Comparison of ENCODE assay signal across 23 cellular contexts in the genomic region with DNA sequence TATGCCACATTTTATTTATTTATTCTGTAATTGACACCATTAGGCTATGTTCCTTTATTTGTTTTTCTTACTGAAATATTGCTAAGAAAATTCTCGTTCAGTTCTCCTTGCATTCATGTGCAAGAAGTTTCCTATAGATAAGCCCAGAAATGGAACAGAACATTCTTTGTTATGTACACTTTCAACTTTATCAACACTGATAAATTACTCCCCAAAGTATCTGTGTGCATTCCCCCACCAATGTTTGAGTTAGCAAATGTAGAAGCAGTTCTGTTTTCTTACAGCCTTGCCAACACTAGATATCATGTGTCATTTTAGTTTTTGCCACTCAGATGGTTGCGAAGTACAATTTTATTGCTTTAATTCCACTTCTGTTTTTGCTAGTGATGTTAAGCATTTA.
"Had no signal": no experiment of that assay in that cellular context is flagged by ENCODE, and none has a peak within 500 bp of the region (broad histone marks: within the 10 kb centered on the region; RNA-seq: fewer than 3 reads in every experiment).

No MANE protein-coding gene starts in this region.

- H3K27ac ChIP-seq: esophagus muscularis mucosa, left lung, neural progenitor cell, right lobe of liver, suprapubic skin, uterus had no signal

- H3K9ac ChIP-seq: neural progenitor cell had no signal

- DNase-seq: activated CD4-positive, alpha-beta memory T cell treated with anti-CD3 and anti-CD28 coated beads, Interleukin-2, amount 10 ng/mL, durations not matched to agents 7 days and 5 days; activated CD4-positive, alpha-beta T cell treated with anti-CD3 and anti-CD28 coated beads for 48 hours; activated CD4-positive, CD25-positive, alpha-beta regulatory T cell; activated effector memory CD4-positive, alpha-beta T cell treated with anti-CD3 and anti-CD28 coated beads, Interleukin-2, amount 50 U/mL, for 16 hours; activated naive CD4-positive, alpha-beta T cell treated with anti-CD3 and anti-CD28 coated beads, Interleukin-2, amount 10 ng/mL, durations not matched to agents 7 days and 5 days; activated naive CD8-positive, alpha-beta T cell treated with anti-CD3 and anti-CD28 coated beads, Interleukin-2, amount 50 U/mL, for 24 hours; anterior cingulate cortex; central memory CD4-positive, alpha-beta T cell; effector memory CD4-positive, alpha-beta T cell; left lung; naive thymus-derived CD8-positive, alpha-beta T cell; posterior cingulate gyrus; right lobe of liver; small intestine; stimulated activated CD4-positive, alpha-beta T cell treated with anti-CD3 and anti-CD28 coated beads, Interleukin-2, amount 100 ng/mL, for 24 hours; stomach; transverse colon; uterus had no signal

- ATAC-seq: activated naive CD8-positive, alpha-beta T cell treated with anti-CD3 and anti-CD28 coated beads, Interleukin-2, amount 50 U/mL, for 24 hours; left lung; naive thymus-derived CD8-positive, alpha-beta T cell; right lobe of liver; stimulated activated effector memory CD8-positive, alpha-beta T cell treated with anti-CD3 and anti-CD28 coated beads, Interleukin-12 subunit alpha, Interleukin-12 subunit beta, amount 100 ng/mL, for 72 hours had no signal

- H3K4me1 Mint-ChIP-seq: activated CD4-positive, alpha-beta memory T cell treated with anti-CD3 and anti-CD28 coated beads, Interleukin-2, amount 10 ng/mL, durations not matched to agents 7 days and 5 days; activated naive CD4-positive, alpha-beta T cell treated with anti-CD3 and anti-CD28 coated beads, Interleukin-2, amount 10 ng/mL, durations not matched to agents 7 days and 5 days; activated naive CD8-positive, alpha-beta T cell treated with anti-CD3 and anti-CD28 coated beads, Interleukin-2, amount 50 U/mL, for 24 hours; naive thymus-derived CD8-positive, alpha-beta T cell; neural progenitor cell; stimulated activated effector memory CD8-positive, alpha-beta T cell treated with anti-CD3 and anti-CD28 coated beads, Interleukin-12 subunit alpha, Interleukin-12 subunit beta, amount 100 ng/mL, for 72 hours had no signal

- H3K27ac Mint-ChIP-seq: activated CD4-positive, alpha-beta memory T cell treated with anti-CD3 and anti-CD28 coated beads, Interleukin-2, amount 10 ng/mL, durations not matched to agents 7 days and 5 days; activated naive CD4-positive, alpha-beta T cell treated with anti-CD3 and anti-CD28 coated beads, Interleukin-2, amount 10 ng/mL, durations not matched to agents 7 days and 5 days; activated naive CD8-positive, alpha-beta T cell treated with anti-CD3 and anti-CD28 coated beads, Interleukin-2, amount 50 U/mL, for 24 hours; naive thymus-derived CD8-positive, alpha-beta T cell; neural progenitor cell; stimulated activated effector memory CD8-positive, alpha-beta T cell treated with anti-CD3 and anti-CD28 coated beads, Interleukin-12 subunit alpha, Interleukin-12 subunit beta, amount 100 ng/mL, for 72 hours had no signal

- H3K4me1 ChIP-seq: esophagus muscularis mucosa, left lung, neural progenitor cell, right lobe of liver, suprapubic skin, uterus had no signal

- H3K9me3 ChIP-seq: esophagus muscularis mucosa, right lobe of liver, suprapubic skin, transverse colon, uterus had no signal

- H3K36me3 ChIP-seq: esophagus muscularis mucosa, left lung, neural progenitor cell, right lobe of liver, stomach, suprapubic skin, transverse colon, uterus had no signal

- H3K36me3 Mint-ChIP-seq: activated naive CD4-positive, alpha-beta T cell treated with anti-CD3 and anti-CD28 coated beads, Interleukin-2, amount 10 ng/mL, durations not matched to agents 7 days and 5 days; naive thymus-derived CD8-positive, alpha-beta T cell; neural progenitor cell; stimulated activated effector memory CD8-positive, alpha-beta T cell treated with anti-CD3 and anti-CD28 coated beads, Interleukin-12 subunit alpha, Interleukin-12 subunit beta, amount 100 ng/mL, for 72 hours had no signal

- H3K27me3 ChIP-seq: esophagus muscularis mucosa, left lung, neural progenitor cell, right lobe of liver, stomach, suprapubic skin, transverse colon, uterus had no signal

- H3K4me2 ChIP-seq: neural progenitor cell had no signal

- H2AFZ ChIP-seq: neural progenitor cell had no signal

- H3K27me3 Mint-ChIP-seq: activated CD4-positive, alpha-beta memory T cell treated with anti-CD3 and anti-CD28 coated beads, Interleukin-2, amount 10 ng/mL, durations not matched to agents 7 days and 5 days; activated naive CD4-positive, alpha-beta T cell treated with anti-CD3 and anti-CD28 coated beads, Interleukin-2, amount 10 ng/mL, durations not matched to agents 7 days and 5 days; activated naive CD8-positive, alpha-beta T cell treated with anti-CD3 and anti-CD28 coated beads, Interleukin-2, amount 50 U/mL, for 24 hours had no signal

- H3K4me3 ChIP-seq: esophagus muscularis mucosa, left lung, neural progenitor cell, right lobe of liver, stomach, suprapubic skin, transverse colon, uterus had no signal

- H3K9me3 Mint-ChIP-seq: activated naive CD8-positive, alpha-beta T cell treated with anti-CD3 and anti-CD28 coated beads, Interleukin-2, amount 50 U/mL, for 24 hours had no signal

- FAIRE-seq: colon, small intestine had no signal

- H3K4me3 Mint-ChIP-seq: activated CD4-positive, alpha-beta memory T cell treated with anti-CD3 and anti-CD28 coated beads, Interleukin-2, amount 10 ng/mL, durations not matched to agents 7 days and 5 days; activated naive CD4-positive, alpha-beta T cell treated with anti-CD3 and anti-CD28 coated beads, Interleukin-2, amount 10 ng/mL, durations not matched to agents 7 days and 5 days; activated naive CD8-positive, alpha-beta T cell treated with anti-CD3 and anti-CD28 coated beads, Interleukin-2, amount 50 U/mL, for 24 hours; naive thymus-derived CD8-positive, alpha-beta T cell; neural progenitor cell; stimulated activated effector memory CD8-positive, alpha-beta T cell treated with anti-CD3 and anti-CD28 coated beads, Interleukin-12 subunit alpha, Interleukin-12 subunit beta, amount 100 ng/mL, for 72 hours had no signal
